14 cellular contexts compared by ENCODE assay signal in the genomic region with DNA sequence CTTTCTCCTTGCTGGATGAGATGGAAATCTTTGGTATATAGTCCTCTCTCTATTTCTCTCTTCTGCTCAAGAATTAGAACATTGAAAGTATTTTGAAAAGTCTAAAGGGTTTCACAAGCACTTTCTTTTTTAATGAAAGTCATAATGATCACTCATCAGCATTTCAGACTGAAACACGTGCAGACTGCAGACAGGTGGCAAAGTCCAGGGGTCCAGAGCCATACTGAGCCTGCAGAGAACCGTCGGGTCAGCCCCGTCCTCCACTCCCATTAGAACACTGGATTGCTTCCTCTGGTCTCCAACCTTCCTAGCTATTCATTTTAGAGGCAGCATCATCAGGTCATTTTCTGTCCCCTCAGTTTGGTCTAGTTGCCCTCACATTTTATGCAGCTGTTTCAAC.
A peak's percentile ranks its signal among the peaks of the same experiment; 100 is the strongest.
DNase-seq lines count a peak whose midpoint lies in the region; TF ChIP-seq lines count a peak whose summit lies in the region.
"Had no signal": no experiment of that assay in that cellular context is flagged by ENCODE, and none has a peak within 500 bp of the region (broad histone marks: within the 10 kb centered on the region; RNA-seq: fewer than 3 reads in every experiment).

No MANE protein-coding gene starts in this region.

- H3K4me2 ChIP-seq in OCI-LY3 (ENCODE audit: low read length): peak overlapping the region; percentile 54

- H3K79me2 ChIP-seq in ACC112 (ENCODE audit: control insufficient read depth, insufficient read depth, low read length, unreplicated experiment): no peaks in the 10 kb centered on the region
- H3K79me2 ChIP-seq in OCI-LY3 (ENCODE audit: low read length): no peaks in the 10 kb centered on the region

- in situ Hi-C loops in GM13977 (cut with MboI; ENCODE audit: low pct_unique_long_range_greater_than_20kb, low sequenced_read_pairs, unreplicated experiment): no loop called here

- no peak overlapping the region for H3K4me3 Mint-ChIP-seq in dendritic cell treated with granulocyte-macrophage colony-stimulating factor and Interleukin-4, amounts not matched to agents 40 ng/mL and 50 ng/mL, for 4 days
- H3K4me3 Mint-ChIP-seq: CD4-positive, alpha-beta T cell had no signal

- H3K4me1 ChIP-seq in ACC112 (ENCODE audit: control insufficient read depth, insufficient read depth, low read length, unreplicated experiment): peaks cover 20% of the 10 kb centered on the region
- peaks cover 33% of the 10 kb centered on the region for H3K4me1 ChIP-seq in OCI-LY3 (ENCODE audit: low read length)

- H3K36me3 ChIP-seq in ACC112 (ENCODE audit: insufficient read depth, low read length) (no peaks in the 10 kb centered on the region), OCI-LY3 (replicated peaks; ENCODE audit: low read depth, low read length) (no peaks in the 10 kb centered on the region)
- H3K36me3 ChIP-seq: HAP-1 had no signal

- H3K27me3 ChIP-seq in ACC112 (ENCODE audit: insufficient read depth, low read length): no peaks in the 10 kb centered on the region
- no peaks in the 10 kb centered on the region for H3K27me3 ChIP-seq in OCI-LY3 (ENCODE audit: low read depth, low read length)

- no peaks in the 10 kb centered on the region for H4K20me1 ChIP-seq in OCI-LY3 (ENCODE audit: insufficient read depth, low read length)

- H3K9ac ChIP-seq in OCI-LY3 (ENCODE audit: low read length): peak overlapping the region; percentile 13; the same call in 1 of the 2 replicates
- H3K9ac ChIP-seq: GM23248 had no signal

- H3K27ac Mint-ChIP-seq in dendritic cell treated with granulocyte-macrophage colony-stimulating factor and Interleukin-4, amounts not matched to agents 40 ng/mL and 50 ng/mL, for 4 days: peak overlapping the region; percentile 67
- H3K27ac Mint-ChIP-seq: CD4-positive, alpha-beta T cell had no signal

- H3K36me3 Mint-ChIP-seq in dendritic cell treated with granulocyte-macrophage colony-stimulating factor and Interleukin-4, amounts not matched to agents 40 ng/mL and 50 ng/mL, for 4 days (ENCODE audit: low read depth): no peaks in the 10 kb centered on the region

- H3K4me1 Mint-ChIP-seq in dendritic cell treated with granulocyte-macrophage colony-stimulating factor and Interleukin-4, amounts not matched to agents 40 ng/mL and 50 ng/mL, for 4 days (ENCODE audit: low read depth): peaks cover 34% of the 10 kb centered on the region

- DNase-seq in GM13977 (ENCODE audit: low spot score) (peak; percentile 29), COR-L47 (lab: John Stamatoyannopoulos, UW) (no peak)
- DNase-seq in stimulated activated CD4-positive, alpha-beta T cell treated with anti-CD3 and anti-CD28 coated beads, Interleukin-4, amount 100 ng/mL, for 24 hours: no peak
- DNase-seq: AML-193; CD4-positive, alpha-beta T cell; DMS153; GDM1; GM23248; KG1 had no signal

- H2AFZ ChIP-seq in ACC112 (ENCODE audit: low read length, unreplicated experiment): peak overlapping the region; percentile 9
- H2AFZ ChIP-seq in OCI-LY3 (ENCODE audit: low read depth, low read length): peak overlapping the region; percentile 36; the same call in 1 of the 2 replicates
- H2AFZ ChIP-seq: GM23248 had no signal

- TF ChIP-seq CTCF in GM13977 (IDR thresholded peaks at IDR 0.05; ENCODE audit: extremely low read depth, insufficient read depth, missing control alignments): no peak
- no peak for TF ChIP-seq CTCF in OCI-LY3 (IDR thresholded peaks at IDR 0.05; ENCODE audit: low read depth, low read length)

- intact Hi-C loops in dendritic cell treated with granulocyte-macrophage colony-stimulating factor and Interleukin-4, amounts not matched to agents 40 ng/mL and 50 ng/mL, for 4 days (cut with micrococcal nuclease): no loop called here

- H3K4me3 ChIP-seq in ACC112 (ENCODE audit: low read depth, low read length) (no peak overlapping the region), OCI-LY3 (ENCODE audit: low read length) (no peak overlapping the region; the same call in 1 of the 2 replicates)
- H3K4me3 ChIP-seq: GM23248, HAP-1 had no signal

- peaks cover 3% of the 10 kb centered on the region for H3K27me3 Mint-ChIP-seq in dendritic cell treated with granulocyte-macrophage colony-stimulating factor and Interleukin-4, amounts not matched to agents 40 ng/mL and 50 ng/mL, for 4 days
- H3K27me3 Mint-ChIP-seq: CD4-positive, alpha-beta T cell had no signal

- H3K27ac ChIP-seq in ACC112 (ENCODE audit: low read depth, low read length) (no peak overlapping the region), OCI-LY3 (ENCODE audit: low read length) (peak overlapping the region; percentile 84)
- H3K27ac ChIP-seq: C4-2B, GM23248 had no signal

- no peaks in the 10 kb centered on the region for H3K9me3 Mint-ChIP-seq in dendritic cell treated with granulocyte-macrophage colony-stimulating factor and Interleukin-4, amounts not matched to agents 40 ng/mL and 50 ng/mL, for 4 days
- H3K9me3 Mint-ChIP-seq: CD4-positive, alpha-beta T cell had no signal

- H3K9me3 ChIP-seq in OCI-LY3 (ENCODE audit: insufficient read depth, low read length): no peaks in the 10 kb centered on the region
